ENCODE assay signal across 1 cellular context in the genomic region with DNA sequence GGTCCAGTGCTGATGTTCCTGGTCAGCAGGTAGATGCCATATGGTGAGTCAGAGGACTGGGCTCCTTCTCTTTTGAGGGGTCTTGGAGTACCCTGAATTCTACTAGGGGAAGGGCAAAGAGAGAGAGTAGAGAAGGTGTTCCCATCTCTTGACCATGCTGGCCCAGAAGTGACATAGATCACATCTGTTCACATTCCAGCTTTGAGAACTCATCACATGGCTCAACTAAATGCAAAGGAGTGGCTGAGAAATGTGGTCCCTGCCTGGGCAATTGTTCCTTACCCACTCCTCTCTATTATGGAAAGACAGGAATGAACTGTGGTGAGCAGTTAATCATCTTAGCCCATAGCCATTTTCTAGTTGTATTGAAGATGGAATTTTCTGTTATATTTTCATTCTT.
A peak's percentile ranks its signal among the peaks of the same experiment; 100 is the strongest.
TF ChIP-seq lines count a peak whose summit lies in the region.

No MANE protein-coding gene starts in this region.

TF ChIP-seq in HepG2, 621 proteins besides CTCF, POLR2A, EP300 and RAD21 (continued from another document):
- TF ChIP-seq, protein P1, sequence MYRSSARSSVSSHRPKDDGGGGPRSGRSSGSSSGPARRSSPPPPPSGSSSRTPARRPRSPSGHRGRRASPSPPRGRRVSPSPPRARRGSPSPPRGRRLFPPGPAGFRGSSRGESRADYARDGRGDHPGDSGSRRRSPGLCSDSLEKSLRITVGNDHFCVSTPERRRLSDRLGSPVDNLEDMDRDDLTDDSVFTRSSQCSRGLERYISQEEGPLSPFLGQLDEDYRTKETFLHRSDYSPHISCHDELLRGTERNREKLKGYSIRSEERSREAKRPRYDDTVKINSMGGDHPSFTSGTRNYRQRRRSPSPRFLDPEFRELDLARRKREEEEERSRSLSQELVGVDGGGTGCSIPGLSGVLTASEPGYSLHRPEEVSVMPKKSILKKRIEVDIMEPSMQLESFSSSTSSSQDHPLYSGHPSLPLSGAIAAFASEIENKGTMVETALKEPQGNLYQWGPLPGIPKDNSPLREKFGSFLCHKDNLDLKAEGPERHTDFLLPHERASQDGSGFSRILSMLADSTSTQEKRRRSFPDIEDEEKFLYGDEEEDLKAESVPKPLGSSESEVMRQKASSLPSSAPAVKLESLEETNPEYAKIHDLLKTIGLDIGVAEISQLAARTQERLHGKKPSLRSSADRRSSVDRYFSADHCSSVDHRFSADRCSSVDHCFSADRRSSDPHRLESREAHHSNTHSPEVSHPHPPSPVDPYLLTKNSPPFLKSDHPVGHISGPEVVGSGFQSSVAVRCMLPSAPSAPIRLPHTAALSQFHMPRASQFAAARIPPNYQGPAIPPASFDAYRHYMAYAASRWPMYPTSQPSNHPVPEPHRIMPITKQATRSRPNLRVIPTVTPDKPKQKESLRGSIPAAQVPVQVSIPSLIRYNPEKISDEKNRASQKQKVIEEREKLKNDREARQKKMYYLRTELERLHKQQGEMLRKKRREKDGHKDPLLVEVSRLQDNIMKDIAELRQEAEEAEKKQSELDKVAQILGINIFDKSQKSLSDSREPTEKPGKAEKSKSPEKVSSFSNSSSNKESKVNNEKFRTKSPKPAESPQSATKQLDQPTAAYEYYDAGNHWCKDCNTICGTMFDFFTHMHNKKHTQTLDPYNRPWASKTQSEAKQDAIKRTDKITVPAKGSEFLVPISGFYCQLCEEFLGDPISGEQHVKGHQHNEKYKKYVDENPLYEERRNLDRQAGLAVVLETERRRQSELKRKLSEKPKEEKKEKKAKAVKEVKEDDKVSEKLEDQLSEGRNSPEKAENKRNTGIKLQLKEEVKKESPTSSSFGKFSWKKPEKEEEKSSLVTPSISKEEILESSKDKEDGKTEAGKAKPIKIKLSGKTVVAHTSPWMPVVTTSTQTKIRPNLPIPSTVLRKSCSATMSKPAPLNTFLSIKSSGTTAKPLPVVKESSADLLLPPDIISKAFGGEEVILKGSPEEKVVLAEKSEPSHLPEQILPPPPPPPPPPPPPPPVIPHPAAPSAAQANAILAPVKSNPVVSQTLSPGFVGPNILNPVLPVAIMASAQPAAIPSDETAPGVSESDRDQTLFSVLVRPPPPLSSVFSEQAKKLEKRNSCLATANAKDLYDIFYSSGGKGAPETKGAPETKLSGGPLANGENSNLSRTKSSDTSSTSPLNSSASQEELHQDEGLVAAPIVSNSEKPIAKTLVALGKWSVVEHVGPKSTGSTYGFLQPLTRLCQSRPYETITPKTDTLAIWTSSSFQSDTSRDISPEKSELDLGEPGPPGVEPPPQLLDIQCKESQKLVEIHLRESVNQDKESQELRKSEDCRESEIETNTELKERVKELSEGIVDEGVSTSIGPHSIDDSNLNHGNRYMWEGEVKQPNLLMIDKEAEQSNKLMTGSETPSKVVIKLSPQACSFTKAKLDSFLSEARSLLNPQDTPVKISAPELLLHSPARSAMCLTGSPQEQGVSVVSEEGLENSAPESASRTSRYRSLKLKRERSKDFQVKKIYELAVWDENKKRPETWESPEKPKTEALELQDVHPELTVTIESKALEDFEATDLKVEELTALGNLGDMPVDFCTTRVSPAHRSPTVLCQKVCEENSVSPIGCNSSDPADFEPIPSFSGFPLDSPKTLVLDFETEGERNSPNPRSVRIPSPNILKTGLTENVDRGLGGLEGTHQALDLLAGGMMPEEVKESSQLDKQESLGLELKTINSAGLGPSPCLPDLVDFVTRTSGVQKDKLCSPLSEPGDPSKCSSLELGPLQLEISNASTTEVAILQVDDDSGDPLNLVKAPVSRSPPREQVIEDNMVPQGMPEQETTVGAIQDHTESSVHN (CRISPR knock-in tag; IDR thresholded peaks at IDR 0.05) = no peak
- TF ChIP-seq, protein P2, sequence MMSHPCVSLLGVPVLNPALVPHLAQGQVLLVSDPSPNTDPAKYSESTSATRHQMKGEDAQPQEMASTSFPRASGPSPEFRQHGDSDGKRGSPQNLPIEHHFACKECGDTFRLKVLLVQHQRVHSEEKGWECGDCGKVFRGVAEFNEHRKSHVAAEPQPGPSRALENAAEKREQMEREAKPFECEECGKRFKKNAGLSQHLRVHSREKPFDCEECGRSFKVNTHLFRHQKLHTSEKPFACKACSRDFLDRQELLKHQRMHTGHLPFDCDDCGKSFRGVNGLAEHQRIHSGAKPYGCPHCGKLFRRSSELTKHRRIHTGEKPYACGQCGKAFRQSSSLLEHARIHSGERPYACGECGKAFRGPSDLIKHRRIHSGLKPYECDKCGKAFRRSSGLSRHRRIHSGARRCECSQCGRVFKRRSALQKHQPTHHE (CRISPR knock-in tag; IDR thresholded peaks at IDR 0.05; ENCODE audit: borderline replicate concordance) = no peak
- TF ChIP-seq, protein P3, sequence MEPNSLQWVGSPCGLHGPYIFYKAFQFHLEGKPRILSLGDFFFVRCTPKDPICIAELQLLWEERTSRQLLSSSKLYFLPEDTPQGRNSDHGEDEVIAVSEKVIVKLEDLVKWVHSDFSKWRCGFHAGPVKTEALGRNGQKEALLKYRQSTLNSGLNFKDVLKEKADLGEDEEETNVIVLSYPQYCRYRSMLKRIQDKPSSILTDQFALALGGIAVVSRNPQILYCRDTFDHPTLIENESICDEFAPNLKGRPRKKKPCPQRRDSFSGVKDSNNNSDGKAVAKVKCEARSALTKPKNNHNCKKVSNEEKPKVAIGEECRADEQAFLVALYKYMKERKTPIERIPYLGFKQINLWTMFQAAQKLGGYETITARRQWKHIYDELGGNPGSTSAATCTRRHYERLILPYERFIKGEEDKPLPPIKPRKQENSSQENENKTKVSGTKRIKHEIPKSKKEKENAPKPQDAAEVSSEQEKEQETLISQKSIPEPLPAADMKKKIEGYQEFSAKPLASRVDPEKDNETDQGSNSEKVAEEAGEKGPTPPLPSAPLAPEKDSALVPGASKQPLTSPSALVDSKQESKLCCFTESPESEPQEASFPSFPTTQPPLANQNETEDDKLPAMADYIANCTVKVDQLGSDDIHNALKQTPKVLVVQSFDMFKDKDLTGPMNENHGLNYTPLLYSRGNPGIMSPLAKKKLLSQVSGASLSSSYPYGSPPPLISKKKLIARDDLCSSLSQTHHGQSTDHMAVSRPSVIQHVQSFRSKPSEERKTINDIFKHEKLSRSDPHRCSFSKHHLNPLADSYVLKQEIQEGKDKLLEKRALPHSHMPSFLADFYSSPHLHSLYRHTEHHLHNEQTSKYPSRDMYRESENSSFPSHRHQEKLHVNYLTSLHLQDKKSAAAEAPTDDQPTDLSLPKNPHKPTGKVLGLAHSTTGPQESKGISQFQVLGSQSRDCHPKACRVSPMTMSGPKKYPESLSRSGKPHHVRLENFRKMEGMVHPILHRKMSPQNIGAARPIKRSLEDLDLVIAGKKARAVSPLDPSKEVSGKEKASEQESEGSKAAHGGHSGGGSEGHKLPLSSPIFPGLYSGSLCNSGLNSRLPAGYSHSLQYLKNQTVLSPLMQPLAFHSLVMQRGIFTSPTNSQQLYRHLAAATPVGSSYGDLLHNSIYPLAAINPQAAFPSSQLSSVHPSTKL (CRISPR knock-in tag; IDR thresholded peaks at IDR 0.05) = no peak
- TF ChIP-seq LCORL (IDR thresholded peaks at IDR 0.05) = no peak
- 0 out of 2 replicates have a peak, but pooled peaks have one; percentile 19 for TF ChIP-seq LCORL (CRISPR knock-in tag; IDR thresholded peaks at IDR 0.05)
- no peak for TF ChIP-seq BRD4 (CRISPR knock-in tag; IDR thresholded peaks at IDR 0.05)
